In the genomic region with DNA sequence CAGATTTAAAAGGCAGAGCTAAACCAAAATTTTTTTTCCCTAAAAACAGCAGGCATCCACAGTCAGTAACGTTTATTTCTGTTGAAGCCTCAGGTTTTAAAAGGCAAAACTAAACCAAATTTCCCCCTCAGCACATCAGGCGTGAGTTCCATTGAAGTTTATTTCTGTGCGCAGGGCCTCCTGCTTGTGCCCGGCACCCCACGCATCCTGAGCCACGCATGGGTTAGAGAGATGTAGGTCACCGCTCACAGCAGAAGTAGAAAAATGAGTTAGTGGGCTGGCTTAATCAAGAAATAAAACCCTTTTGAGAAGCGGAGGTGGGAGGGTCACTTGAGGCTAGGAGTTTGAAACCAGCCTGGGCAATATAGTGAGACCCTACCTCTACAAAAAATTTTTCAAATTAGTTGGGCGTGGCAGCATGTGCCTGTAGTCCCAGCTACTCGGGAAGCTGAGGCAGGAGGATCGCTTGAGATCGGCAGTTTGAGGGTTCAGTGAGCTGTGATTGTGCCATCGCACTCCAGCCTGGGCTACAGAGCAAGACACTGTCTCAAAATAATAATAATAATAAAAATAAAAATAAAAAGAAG, we compare ENCODE assay signal across 16 cellular contexts.
A peak's percentile ranks its signal among the peaks of the same experiment; 100 is the strongest.
DNase-seq lines count a peak whose midpoint lies in the region; ATAC-seq and TF ChIP-seq lines count a peak whose summit lies in the region.
"Had no signal": no experiment of that assay in that cellular context is flagged by ENCODE, and none has a peak within 500 bp of the region (broad histone marks: within the 10 kb centered on the region; RNA-seq: fewer than 3 reads in every experiment).

No MANE protein-coding gene starts in this region.

- no peaks in the 10 kb centered on the region for H3K27me3 Mint-ChIP-seq in activated CD8-positive, alpha-beta T cell treated with anti-CD3 and anti-CD28 coated beads, Interleukin-2, amount 10 ng/mL, durations not matched to agents 7 days and 5 days (ENCODE audit: low read depth)
- H3K27me3 Mint-ChIP-seq in nephron (ENCODE audit: low read depth), result peaks cover 3% of the 10 kb centered on the region

- no peaks in the 10 kb centered on the region for H3K27me3 ChIP-seq in BLaER1
- no peaks in the 10 kb centered on the region for H3K27me3 ChIP-seq in BLaER1 treated with 17β-estradiol and CSF1 and Interleukin-3, amounts not matched to agents 10 nM and 100 nM

- H3K36me3 Mint-ChIP-seq in activated CD8-positive, alpha-beta T cell treated with anti-CD3 and anti-CD28 coated beads, Interleukin-2, amount 10 ng/mL, durations not matched to agents 7 days and 5 days (ENCODE audit: low read depth), result no peaks in the 10 kb centered on the region
- H3K36me3 Mint-ChIP-seq in nephron (ENCODE audit: low read depth), result no peaks in the 10 kb centered on the region

- no peaks in the 10 kb centered on the region for H4K20me1 ChIP-seq in BLaER1
- H4K20me1 ChIP-seq in BLaER1 treated with 17β-estradiol and CSF1 and Interleukin-3, amounts not matched to agents 10 nM and 100 nM, result no peaks in the 10 kb centered on the region

- peak overlapping the region; percentile 80 for H3K4me2 ChIP-seq in BLaER1
- H3K4me2 ChIP-seq in BLaER1 treated with 17β-estradiol and CSF1 and Interleukin-3, amounts not matched to agents 10 nM and 100 nM, result peak overlapping the region in 10 of 11 experiments; percentile 8 to 91 (median 51); a peak in 17 of 22 replicates

- H3K4me3 ChIP-seq in BLaER1, result no peak overlapping the region
- H3K4me3 ChIP-seq in BLaER1 treated with 17β-estradiol and CSF1 and Interleukin-3, amounts not matched to agents 10 nM and 100 nM, result no peak overlapping the region
- H3K4me3 ChIP-seq: HAP-1, mucosa of descending colon had no signal

- peaks cover 40% of the 10 kb centered on the region for H3K4me1 Mint-ChIP-seq in activated CD8-positive, alpha-beta T cell treated with anti-CD3 and anti-CD28 coated beads, Interleukin-2, amount 10 ng/mL, durations not matched to agents 7 days and 5 days (ENCODE audit: low read depth)
- peaks cover 13% of the 10 kb centered on the region for H3K4me1 Mint-ChIP-seq in nephron

- ATAC-seq in activated CD8-positive, alpha-beta T cell treated with anti-CD3 and anti-CD28 coated beads, Interleukin-2, amount 10 ng/mL, durations not matched to agents 7 days and 5 days, result peak; percentile 32
- ATAC-seq in GM19467 (IDR thresholded peaks at IDR 0.05; ENCODE audit: unreplicated experiment), result no peak
- ATAC-seq: left ventricle myocardium superior, mucosa of descending colon had no signal

- no peaks in the 10 kb centered on the region for H3K36me3 ChIP-seq in BLaER1
- no peaks in the 10 kb centered on the region for H3K36me3 ChIP-seq in BLaER1 treated with 17β-estradiol and CSF1 and Interleukin-3, amounts not matched to agents 10 nM and 100 nM
- H3K36me3 ChIP-seq: HAP-1 had no signal

- DNase-seq in activated CD8-positive, alpha-beta T cell treated with anti-CD3 and anti-CD28 coated beads, Interleukin-2, amount 10 ng/mL, durations not matched to agents 7 days and 5 days, result no peak
- no peak for DNase-seq in NCI-H1694 treated with DMSO at 0.1 percent for 48 hours (lab: John Stamatoyannopoulos, UW)
- no peak for DNase-seq in OCI-M2 (lab: John Stamatoyannopoulos, UW; ENCODE audit: unreplicated experiment)
- DNase-seq: effector CD4-positive, alpha-beta T cell; glutamatergic neuron; left ventricle myocardium superior; mucosa of descending colon; NCI-H2029; NCI-H446; Right ventricle myocardium superior had no signal

- peak overlapping the region; percentile 82 for H3K27ac Mint-ChIP-seq in activated CD8-positive, alpha-beta T cell treated with anti-CD3 and anti-CD28 coated beads, Interleukin-2, amount 10 ng/mL, durations not matched to agents 7 days and 5 days
- peak overlapping the region in 2 of 3 experiments; percentile 1 to 37 for H3K27ac Mint-ChIP-seq in nephron
- H3K27ac Mint-ChIP-seq: IgD-negative memory B cell had no signal

- no peak overlapping the region; the same call in 1 of the 2 replicates for H3K9ac ChIP-seq in BLaER1
- peak overlapping the region in 3 of 11 experiments; percentile 2 to 29 (median 15); a peak in 3 of 22 replicates for H3K9ac ChIP-seq in BLaER1 treated with 17β-estradiol and CSF1 and Interleukin-3, amounts not matched to agents 10 nM and 100 nM

- TF ChIP-seq CTCF in nephron (IDR thresholded peaks at IDR 0.05; ENCODE audit: unreplicated experiment in 3 of 3), result no peak

- no peak overlapping the region for H3K4me3 Mint-ChIP-seq in activated CD8-positive, alpha-beta T cell treated with anti-CD3 and anti-CD28 coated beads, Interleukin-2, amount 10 ng/mL, durations not matched to agents 7 days and 5 days
- no peak overlapping the region for H3K4me3 Mint-ChIP-seq in nephron

- POLR2A ChIA-PET in activated CD8-positive, alpha-beta T cell treated with anti-CD3 and anti-CD28 coated beads, Interleukin-2, amount 10 ng/mL, durations not matched to agents 7 days and 5 days (lab: Charles Lee), result interaction anchor here (2.5 to 3.2 kb wide), 2 partner anchors 9 to 11 kb away, joined by 14 to 21 read pairs; no protein-coding TSS in a partner anchor

- no peaks in the 10 kb centered on the region for H3K9me3 Mint-ChIP-seq in activated CD8-positive, alpha-beta T cell treated with anti-CD3 and anti-CD28 coated beads, Interleukin-2, amount 10 ng/mL, durations not matched to agents 7 days and 5 days (ENCODE audit: insufficient read depth)
- H3K9me3 Mint-ChIP-seq in nephron, result no peaks in the 10 kb centered on the region

- H3K27ac ChIP-seq in BLaER1, result peak overlapping the region; percentile 80
- H3K27ac ChIP-seq in BLaER1 treated with 17β-estradiol and CSF1 and Interleukin-3, amounts not matched to agents 10 nM and 100 nM, result peak overlapping the region in 2 of 11 experiments; percentile 26 to 27; a peak in 3 of 22 replicates

- H3K4me1 ChIP-seq in BLaER1, result peaks cover 95% of the 10 kb centered on the region
- H3K4me1 ChIP-seq in BLaER1 treated with 17β-estradiol and CSF1 and Interleukin-3, amounts not matched to agents 10 nM and 100 nM, result peaks cover 32 to 95% (median 79%) of the 10 kb centered on the region in 10 experiments
- H3K4me1 ChIP-seq: HAP-1 had no signal

- no peaks in the 10 kb centered on the region for H3K9me3 ChIP-seq in BLaER1
- H3K9me3 ChIP-seq in BLaER1 treated with 17β-estradiol and CSF1 and Interleukin-3, amounts not matched to agents 10 nM and 100 nM (replicated peaks in 1 of 11), result no peaks in the 10 kb centered on the region
- H3K9me3 ChIP-seq: HAP-1, mucosa of descending colon had no signal

- CTCF ChIA-PET in activated CD8-positive, alpha-beta T cell treated with anti-CD3 and anti-CD28 coated beads, Interleukin-2, amount 10 ng/mL, durations not matched to agents 7 days and 5 days (lab: Charles Lee), result interaction anchor here (1.0 to 2.2 kb wide), 3 partner anchors 8 to 136 kb away, joined by 3 to 11 read pairs (median 4); no protein-coding TSS in a partner anchor
